ENCODE assay signal across 16 cellular contexts in genomic region chr10:119620241-119620753, GRCh38. TPM values are rescaled to one million over a fixed set of nuclear protein-coding genes. Genes with fewer than 3 reads are reported as not detected.
A peak's percentile ranks its signal among the peaks of the same experiment; 100 is the strongest.
DNase-seq lines count a peak whose midpoint lies in the region; ATAC-seq and TF ChIP-seq lines count a peak whose summit lies in the region.
"Had no signal": no experiment of that assay in that cellular context is flagged by ENCODE, and none has a peak within 500 bp of the region (broad histone marks: within the 10 kb centered on the region; RNA-seq: fewer than 3 reads in every experiment).

No MANE protein-coding gene starts in this region.

- TF ChIP-seq EP300 in transverse colon (IDR thresholded peaks at IDR 0.05; ENCODE audit: low read depth) = no peak
- no peak for TF ChIP-seq EP300 in tibial nerve (IDR thresholded peaks at IDR 0.05)

- POLR2A ChIA-PET in PC-3 (lab: Charles Lee; ENCODE audit: unreplicated experiment) = no interaction called here

- no peak overlapping the region for H3K27ac Mint-ChIP-seq in activated T-cell treated with anti-CD3 and anti-CD28 coated beads, Interleukin-2, amount 50 U/mL, for 72 hours
- no peak overlapping the region for H3K27ac Mint-ChIP-seq in mesothelial cell of epicardium
- H3K27ac Mint-ChIP-seq: activated CD4-positive, alpha-beta T cell treated with anti-CD3 and anti-CD28 coated beads, Interleukin-2, amount 10 ng/mL, durations not matched to agents 24 days and 14 days; B cell; nephron had no signal

- no peaks in the 10 kb centered on the region for H3K36me3 Mint-ChIP-seq in activated T-cell treated with anti-CD3 and anti-CD28 coated beads, Interleukin-2, amount 50 U/mL, for 72 hours (ENCODE audit: insufficient read depth in 2 of 2)
- H3K36me3 Mint-ChIP-seq in mesothelial cell of epicardium = no peaks in the 10 kb centered on the region
- H3K36me3 Mint-ChIP-seq: T-cell had no signal

- intact Hi-C loops in PC-3 (cut with micrococcal nuclease) (no loop called here), transverse colon (cut with DNase I; ENCODE audit: low total_unique reads) (no loop called here)

- H3K9ac ChIP-seq in PC-3 (ENCODE audit: low read length) = no peak overlapping the region
- H3K9ac ChIP-seq in fibroblast of lung (ENCODE audit: insufficient read depth, low read length) = no peak overlapping the region

- CTCF ChIA-PET in PC-3 (lab: Charles Lee) = no interaction called here

- H4K20me1 ChIP-seq in PC-3 (ENCODE audit: low read length) (no peaks in the 10 kb centered on the region), fibroblast of lung (ENCODE audit: control insufficient read depth, extremely low read depth, insufficient read depth, low read length) (no peaks in the 10 kb centered on the region)

- H3K27ac ChIP-seq in PC-3 (ENCODE audit: low read length) = no peak overlapping the region
- H3K27ac ChIP-seq in fibroblast of lung (ENCODE audit: insufficient read depth, low read length) = peak overlapping the region; percentile 47
- no peak overlapping the region for H3K27ac ChIP-seq in transverse colon
- no peak overlapping the region for H3K27ac ChIP-seq in tibial nerve
- H3K27ac ChIP-seq: coronary artery, upper lobe of right lung had no signal

- ATAC-seq in activated T-cell treated with anti-CD3 and anti-CD28 coated beads, Interleukin-2, amount 50 U/mL, for 72 hours (replicated peaks in 1 of 2) = peak; percentile 58 to 64
- ATAC-seq in PC-3 = no peak
- peak; percentile 32 for ATAC-seq in stimulated activated naive CD8-positive, alpha-beta T cell treated with anti-CD3 and anti-CD28 coated beads, Interleukin-15, Interleukin-2, amounts not matched to agents 100 U/mL and 50 U/mL, for 24 hours
- ATAC-seq: upper lobe of right lung had no signal

- no TSS peak for BruUV-seq in PC-3 (replicated peaks; lab: Mats Ljungman, UMichigan)

- H3K27me3 ChIP-seq in PC-3 (ENCODE audit: low read length) (no peaks in the 10 kb centered on the region), fibroblast of lung (ENCODE audit: control insufficient read depth, insufficient read depth, low read length) (no peaks in the 10 kb centered on the region), transverse colon (no peaks in the 10 kb centered on the region), tibial nerve (no peaks in the 10 kb centered on the region)
- H3K27me3 ChIP-seq: upper lobe of right lung had no signal

- H3K9me3 ChIP-seq in PC-3 (ENCODE audit: low read length) = no peaks in the 10 kb centered on the region
- H3K9me3 ChIP-seq in fibroblast of lung (ENCODE audit: control insufficient read depth, insufficient read depth, low read depth, low read length) = no peaks in the 10 kb centered on the region
- H3K9me3 ChIP-seq in transverse colon = no peaks in the 10 kb centered on the region
- H3K9me3 ChIP-seq in tibial nerve = no peaks in the 10 kb centered on the region
- H3K9me3 ChIP-seq: upper lobe of right lung had no signal

- no peak for TF ChIP-seq POLR2A in transverse colon (IDR thresholded peaks at IDR 0.05)
- no peak for TF ChIP-seq POLR2A in tibial nerve (IDR thresholded peaks at IDR 0.05)

- no peaks in the 10 kb centered on the region for H3F3A ChIP-seq in PC-3 (ENCODE audit: low read length, unreplicated experiment)

- H3K79me2 ChIP-seq in PC-3 (ENCODE audit: low read length) (no peaks in the 10 kb centered on the region), fibroblast of lung (ENCODE audit: control insufficient read depth, insufficient read depth, low read length) (no peaks in the 10 kb centered on the region)

- DNase-seq in activated T-cell treated with anti-CD3 and anti-CD28 coated beads, Interleukin-2, amount 50 U/mL, for 72 hours = peak in 1 of 2 donors; percentile 10
- DNase-seq in activated T-cell treated with anti-CD3 and anti-CD28 coated beads for 4 hours = no peak
- DNase-seq in PC-3 = peak; percentile 14
- peak; percentile 22 to 40 for DNase-seq in fibroblast of lung (ENCODE audit: low read depth in 2 of 2)
- no peak for DNase-seq in stimulated activated naive CD8-positive, alpha-beta T cell treated with anti-CD3 and anti-CD28 coated beads, Interleukin-15, Interleukin-2, amounts not matched to agents 100 U/mL and 50 U/mL, for 24 hours
- DNase-seq in transverse colon = no peak
- no peak for DNase-seq in mesothelial cell of epicardium (ENCODE audit: low spot score in 2 of 2, unreplicated experiment in 2 of 2)
- no peak for DNase-seq in tibial nerve (ENCODE audit: low spot score in 2 of 2)
- DNase-seq: activated CD4-positive, alpha-beta T cell treated with anti-CD3 and anti-CD28 coated beads, Interleukin-2, amount 10 ng/mL, durations not matched to agents 24 days and 14 days; activated naive CD4-positive, alpha-beta T cell; NCI-H1417 treated with DMSO at 0.1 percent for 48 hours; T-cell; upper lobe of right lung had no signal

- no peak overlapping the region for H3K4me3 Mint-ChIP-seq in activated T-cell treated with anti-CD3 and anti-CD28 coated beads, Interleukin-2, amount 50 U/mL, for 72 hours
- H3K4me3 Mint-ChIP-seq in mesothelial cell of epicardium = no peak overlapping the region
- H3K4me3 Mint-ChIP-seq: activated CD4-positive, alpha-beta T cell treated with anti-CD3 and anti-CD28 coated beads, Interleukin-2, amount 10 ng/mL, durations not matched to agents 24 days and 14 days; B cell; nephron; T-cell had no signal

- H3K4me3 ChIP-seq in PC-3 (ENCODE audit: low read length) (no peak overlapping the region), fibroblast of lung (replicated peaks in 1 of 4; ENCODE audit: control extremely low read depth in 1 of 4, insufficient read depth in 1 of 4, low read depth in 3 of 4, low read length in 4 of 4) (no peak overlapping the region), transverse colon (no peak overlapping the region), tibial nerve (no peak overlapping the region)
- H3K4me3 ChIP-seq: coronary artery, upper lobe of right lung had no signal

- H3K9me3 Mint-ChIP-seq in activated T-cell treated with anti-CD3 and anti-CD28 coated beads, Interleukin-2, amount 50 U/mL, for 72 hours = no peaks in the 10 kb centered on the region
- no peaks in the 10 kb centered on the region for H3K9me3 Mint-ChIP-seq in mesothelial cell of epicardium
- H3K9me3 Mint-ChIP-seq: activated CD4-positive, alpha-beta T cell treated with anti-CD3 and anti-CD28 coated beads, Interleukin-2, amount 10 ng/mL, durations not matched to agents 24 days and 14 days; nephron; T-cell had no signal

- 48 to 59% methylated on average over 2 to 4 of the region's 5 CpGs for WGBS in transverse colon (ENCODE audit: low coverage in 1 of 2), 2 donors
- 72 to 80% methylated on average over 5 of the region's 5 CpGs for WGBS in tibial nerve, 2 donors

- H2AFZ ChIP-seq in PC-3 (ENCODE audit: low read length) = no peak overlapping the region
- peak overlapping the region; percentile 60 for H2AFZ ChIP-seq in fibroblast of lung (ENCODE audit: low read length)

- H3K4me2 ChIP-seq in PC-3 (ENCODE audit: low read length) (no peak overlapping the region), fibroblast of lung (ENCODE audit: extremely low read depth, insufficient read depth, low read length) (peak overlapping the region; percentile 51)

- in situ Hi-C loops in transverse colon (cut with MboI; ENCODE audit: low pct_ligation_motif_present in 1 of 4, low pct_unique_long_range_greater_than_20kb in 1 of 4, low sequenced_read_pairs in 3 of 4) = no loop called here

- no peaks in the 10 kb centered on the region for H3K27me3 Mint-ChIP-seq in activated T-cell treated with anti-CD3 and anti-CD28 coated beads, Interleukin-2, amount 50 U/mL, for 72 hours (ENCODE audit: low read depth)
- no peaks in the 10 kb centered on the region for H3K27me3 Mint-ChIP-seq in mesothelial cell of epicardium (ENCODE audit: low read depth)
- H3K27me3 Mint-ChIP-seq: B cell had no signal

- TF ChIP-seq CTCF in PC-3 (conservative IDR thresholded peaks at IDR 0.05; ENCODE audit: low read depth, low read length) (no peak), fibroblast of lung (conservative IDR thresholded peaks at IDR 0.05 in 1 of 2, IDR thresholded peaks at IDR 0.05 in 1 of 2; ENCODE audit: low read depth in 1 of 2, low read length in 2 of 2) (no peak), transverse colon (IDR thresholded peaks at IDR 0.05) (no peak), mesothelial cell of epicardium (IDR thresholded peaks at IDR 0.05; ENCODE audit: unreplicated experiment) (no peak), tibial nerve (IDR thresholded peaks at IDR 0.05) (no peak)

- H3K4me1 Mint-ChIP-seq in activated T-cell treated with anti-CD3 and anti-CD28 coated beads, Interleukin-2, amount 50 U/mL, for 72 hours (ENCODE audit: low read depth) = peaks cover 14% of the 10 kb centered on the region
- no peaks in the 10 kb centered on the region for H3K4me1 Mint-ChIP-seq in mesothelial cell of epicardium
- H3K4me1 Mint-ChIP-seq: nephron had no signal

- H3K9me2 ChIP-seq in PC-3 (replicated peaks; ENCODE audit: low read length) = no peaks in the 10 kb centered on the region

- H3K4me1 ChIP-seq in PC-3 (ENCODE audit: insufficient read depth, low read length) (peaks cover 6% of the 10 kb centered on the region; the same call in 1 of the 2 replicates), fibroblast of lung (ENCODE audit: control insufficient read depth, extremely low read depth, insufficient read depth, low read length) (peaks cover 7% of the 10 kb centered on the region), transverse colon (peaks cover 0 to 4% (median 0%) of the 10 kb centered on the region in 4 donors), tibial nerve (peaks cover 0 to 23% (median 3%) of the 10 kb centered on the region in 4 donors)
- H3K4me1 ChIP-seq: upper lobe of right lung had no signal

- H3K36me3 ChIP-seq in PC-3 (ENCODE audit: low read depth, low read length) (no peaks in the 10 kb centered on the region), fibroblast of lung (ENCODE audit: control insufficient read depth, insufficient read depth, low read length) (no peaks in the 10 kb centered on the region), transverse colon (no peaks in the 10 kb centered on the region), tibial nerve (no peaks in the 10 kb centered on the region)
- H3K36me3 ChIP-seq: upper lobe of right lung had no signal

RNA-seq across cellular contexts. Expression of gene TIAL1, which starts 23.5 kb away (rescaled TPM):
- total RNA-seq in activated T-cell treated with anti-CD3 and anti-CD28 coated beads, Interleukin-2, amount 50 U/mL, for 72 hours = 100 to 1,000 TPM; 201 to 224 TPM
- total RNA-seq in PC-3 (2014; rRNA removed) (42.8 and 46.6 TPM in 2 replicates), fibroblast of lung (27.5 and 38.5 TPM in 2 replicates), transverse colon (100 to 1,000 TPM in 1 of 4 donors, 10 to 100 TPM in 3; 35.2 to 117 (median 66.7) TPM), mesothelial cell of epicardium (191 to 204 TPM (median 192 TPM) in 3 replicates), tibial nerve (100 to 1,000 TPM in 1 of 4 donors, 10 to 100 TPM in 3; 53.0 to 103 (median 87.2) TPM)
- 102 and 116 TPM in 2 replicates for polyA plus RNA-seq in fibroblast of lung
- 75.9 and 77.0 TPM in 2 replicates for polyA plus RNA-seq in fibroblast of lung (2012)
- 26.9 and 28.9 TPM in 2 replicates for polyA minus RNA-seq in fibroblast of lung (ENCODE audit: low replicate concordance)

RNA-seq across cellular contexts. Expression of gene BAG3, which starts 30.9 kb away (rescaled TPM):
- total RNA-seq in activated T-cell treated with anti-CD3 and anti-CD28 coated beads, Interleukin-2, amount 50 U/mL, for 72 hours = 10 to 100 TPM; 16.4 to 22.1 TPM
- total RNA-seq in PC-3 (2014; rRNA removed) (47.1 and 47.6 TPM in 2 replicates), fibroblast of lung (5.1 and 8.4 TPM in 2 replicates), transverse colon (10 to 100 TPM; 22.5 to 85.7 (median 32.4) TPM), mesothelial cell of epicardium (22.2 to 23.3 TPM (median 23.0 TPM) in 3 replicates), tibial nerve (10 to 100 TPM; 23.8 to 38.4 (median 32.0) TPM)
- polyA plus RNA-seq in fibroblast of lung = 20.0 and 20.9 TPM in 2 replicates
- 63.0 and 69.7 TPM in 2 replicates for polyA plus RNA-seq in fibroblast of lung (2012)
- polyA minus RNA-seq in fibroblast of lung (ENCODE audit: low replicate concordance) = 29.3 and 32.8 TPM in 2 replicates

Comparison
In these comparisons a context has a peak if more than half of its experiments do, and no peak if none do; other contexts are left out.
1. DNase-seq: peak in PC-3 (single experiment) and fibroblast of lung (2 of 2); none in activated T-cell treated with anti-CD3 and anti-CD28 coated beads for 4 hours (single experiment), stimulated activated naive CD8-positive, alpha-beta T cell treated with anti-CD3 and anti-CD28 coated beads, Interleukin-15, Interleukin-2, amounts not matched to agents 100 U/mL and 50 U/mL, for 24 hours (single experiment), transverse colon (single experiment), mesothelial cell of epicardium (0 of 2) and tibial nerve (0 of 2).